Comparison of ENCODE assay signal across 11 cellular contexts in the genomic region with DNA sequence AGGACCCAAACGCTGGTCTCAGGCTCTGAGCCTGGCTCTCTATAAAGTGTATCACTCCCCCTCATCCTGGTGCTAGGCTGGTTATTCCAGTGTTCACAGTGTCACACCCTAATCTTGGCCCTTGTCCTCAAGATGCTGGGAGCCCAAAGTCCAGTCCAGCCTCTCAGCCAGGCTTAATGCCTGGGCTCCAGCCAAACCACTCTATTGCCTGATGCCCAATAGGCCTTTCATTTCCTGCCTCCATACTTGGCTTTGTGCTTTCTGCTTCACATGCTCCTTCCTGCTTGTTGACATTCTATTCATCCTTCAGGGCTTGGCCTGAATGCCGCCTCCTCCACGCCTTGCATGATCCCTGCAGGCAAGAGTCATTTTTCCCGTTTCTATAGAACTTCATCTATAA. TPM values are rescaled to one million over a fixed set of nuclear protein-coding genes. Genes with fewer than 3 reads are reported as not detected.
DNase-seq lines count a peak whose midpoint lies in the region; ATAC-seq and TF ChIP-seq lines count a peak whose summit lies in the region.
"Had no signal": no experiment of that assay in that cellular context is flagged by ENCODE, and none has a peak within 500 bp of the region (broad histone marks: within the 10 kb centered on the region; RNA-seq: fewer than 3 reads in every experiment).

No MANE protein-coding gene starts in this region.

- no peak overlapping the region for H3K4me3 ChIP-seq in astrocyte of the spinal cord (ENCODE audit: low read depth, low read length)

- no peak overlapping the region for H3K4me3 Mint-ChIP-seq in type B pancreatic cell
- H3K4me3 Mint-ChIP-seq in activated naive CD8-positive, alpha-beta T cell treated with anti-CD3 and anti-CD28 coated beads for 36 hours: no peak overlapping the region
- H3K4me3 Mint-ChIP-seq: activated naive CD8-positive, alpha-beta T cell treated with anti-CD3 and anti-CD28 coated beads, Interleukin-2, amount 10 ng/mL, durations not matched to agents 7 days and 5 days; T-helper 17 cell had no signal

- H3K36me3 Mint-ChIP-seq in type B pancreatic cell: no peaks in the 10 kb centered on the region
- no peaks in the 10 kb centered on the region for H3K36me3 Mint-ChIP-seq in activated naive CD8-positive, alpha-beta T cell treated with anti-CD3 and anti-CD28 coated beads for 36 hours
- H3K36me3 Mint-ChIP-seq: activated naive CD8-positive, alpha-beta T cell treated with anti-CD3 and anti-CD28 coated beads, Interleukin-2, amount 10 ng/mL, durations not matched to agents 7 days and 5 days had no signal

- TF ChIP-seq CTCF in astrocyte of the spinal cord (IDR thresholded peaks at IDR 0.05; ENCODE audit: low read depth, low read length) (no peak), type B pancreatic cell (conservative IDR thresholded peaks at IDR 0.05) (no peak)

- in situ Hi-C loops in astrocyte of the spinal cord (cut with HindIII; ENCODE audit: low sequenced_read_pairs): no loop called here

- H3K27me3 Mint-ChIP-seq in type B pancreatic cell: peaks cover 4% of the 10 kb centered on the region
- H3K27me3 Mint-ChIP-seq in activated naive CD8-positive, alpha-beta T cell treated with anti-CD3 and anti-CD28 coated beads for 36 hours: peaks cover 3% of the 10 kb centered on the region

- peak overlapping the region; percentile 75 for H3K27ac Mint-ChIP-seq in type B pancreatic cell
- no peak overlapping the region for H3K27ac Mint-ChIP-seq in activated naive CD8-positive, alpha-beta T cell treated with anti-CD3 and anti-CD28 coated beads for 36 hours
- H3K27ac Mint-ChIP-seq: activated naive CD8-positive, alpha-beta T cell treated with anti-CD3 and anti-CD28 coated beads, Interleukin-2, amount 10 ng/mL, durations not matched to agents 7 days and 5 days; T-helper 17 cell had no signal

- no peaks in the 10 kb centered on the region for H3K9me3 Mint-ChIP-seq in type B pancreatic cell
- no peaks in the 10 kb centered on the region for H3K9me3 Mint-ChIP-seq in activated naive CD8-positive, alpha-beta T cell treated with anti-CD3 and anti-CD28 coated beads for 36 hours
- H3K9me3 Mint-ChIP-seq: activated naive CD8-positive, alpha-beta T cell treated with anti-CD3 and anti-CD28 coated beads, Interleukin-2, amount 10 ng/mL, durations not matched to agents 7 days and 5 days had no signal

- ATAC-seq in HG02763 (IDR thresholded peaks at IDR 0.05; ENCODE audit: unreplicated experiment): no peak

- peaks cover 48% of the 10 kb centered on the region for H3K4me1 Mint-ChIP-seq in type B pancreatic cell (ENCODE audit: unreplicated experiment)
- H3K4me1 Mint-ChIP-seq in activated naive CD8-positive, alpha-beta T cell treated with anti-CD3 and anti-CD28 coated beads for 36 hours: no peaks in the 10 kb centered on the region
- H3K4me1 Mint-ChIP-seq: activated naive CD8-positive, alpha-beta T cell treated with anti-CD3 and anti-CD28 coated beads, Interleukin-2, amount 10 ng/mL, durations not matched to agents 7 days and 5 days had no signal

- DNase-seq in NCI-H2081 (lab: John Stamatoyannopoulos, UW) (peak; percentile 20 to 39), NCI-H2081 treated with DMSO at 0.1 percent for 48 hours (lab: John Stamatoyannopoulos, UW) (no peak), astrocyte of the spinal cord (ENCODE audit: low read depth, low spot score) (peak; percentile 47), iris pigment epithelial cell (ENCODE audit: low read depth) (peak; percentile 49), type B pancreatic cell (ENCODE audit: extremely low spot score, unreplicated experiment) (no peak), amniotic stem cell (lab: John Stamatoyannopoulos, UW) (no peak)
- DNase-seq in activated naive CD8-positive, alpha-beta T cell treated with anti-CD3 and anti-CD28 coated beads for 36 hours: no peak
- DNase-seq: activated naive CD8-positive, alpha-beta T cell treated with anti-CD3 and anti-CD28 coated beads, Interleukin-2, amount 10 ng/mL, durations not matched to agents 7 days and 5 days had no signal

RNA-seq across cellular contexts. Expression of a gene that starts 1.7 kb away (rescaled TPM):
- total RNA-seq in type B pancreatic cell (ENCODE audit: low replicate concordance): 0.50 and 3.9 TPM in 2 replicates
- total RNA-seq in activated naive CD8-positive, alpha-beta T cell treated with anti-CD3 and anti-CD28 coated beads for 36 hours: not detected
- total RNA-seq: activated CD8-positive, alpha-beta memory T cell treated with anti-CD3 and anti-CD28 coated beads for 36 hours; activated naive CD8-positive, alpha-beta T cell treated with anti-CD3 and anti-CD28 coated beads, Interleukin-2, amount 10 ng/mL, durations not matched to agents 7 days and 5 days; T-helper 17 cell had no signal

RNA-seq across cellular contexts. Expression of a gene that starts 33.5 kb away (rescaled TPM):
- 13.5 and 17.7 TPM in 2 replicates for total RNA-seq in type B pancreatic cell (ENCODE audit: low replicate concordance)
- total RNA-seq in activated naive CD8-positive, alpha-beta T cell treated with anti-CD3 and anti-CD28 coated beads for 36 hours: 1 to 10 TPM; 1.7 to 2.0 TPM

Comparison
In these comparisons a context has a peak if more than half of its experiments do, and no peak if none do; other contexts are left out.
1. DNase-seq: peak in NCI-H2081 (2 of 2), astrocyte of the spinal cord (single experiment) and iris pigment epithelial cell (single experiment); none in NCI-H2081 treated with DMSO at 0.1 percent for 48 hours (single experiment), type B pancreatic cell (single experiment), amniotic stem cell (single experiment) and activated naive CD8-positive, alpha-beta T cell treated with anti-CD3 and anti-CD28 coated beads for 36 hours (single experiment).